ENCODE assay signal across 9 cellular contexts in the genomic region with DNA sequence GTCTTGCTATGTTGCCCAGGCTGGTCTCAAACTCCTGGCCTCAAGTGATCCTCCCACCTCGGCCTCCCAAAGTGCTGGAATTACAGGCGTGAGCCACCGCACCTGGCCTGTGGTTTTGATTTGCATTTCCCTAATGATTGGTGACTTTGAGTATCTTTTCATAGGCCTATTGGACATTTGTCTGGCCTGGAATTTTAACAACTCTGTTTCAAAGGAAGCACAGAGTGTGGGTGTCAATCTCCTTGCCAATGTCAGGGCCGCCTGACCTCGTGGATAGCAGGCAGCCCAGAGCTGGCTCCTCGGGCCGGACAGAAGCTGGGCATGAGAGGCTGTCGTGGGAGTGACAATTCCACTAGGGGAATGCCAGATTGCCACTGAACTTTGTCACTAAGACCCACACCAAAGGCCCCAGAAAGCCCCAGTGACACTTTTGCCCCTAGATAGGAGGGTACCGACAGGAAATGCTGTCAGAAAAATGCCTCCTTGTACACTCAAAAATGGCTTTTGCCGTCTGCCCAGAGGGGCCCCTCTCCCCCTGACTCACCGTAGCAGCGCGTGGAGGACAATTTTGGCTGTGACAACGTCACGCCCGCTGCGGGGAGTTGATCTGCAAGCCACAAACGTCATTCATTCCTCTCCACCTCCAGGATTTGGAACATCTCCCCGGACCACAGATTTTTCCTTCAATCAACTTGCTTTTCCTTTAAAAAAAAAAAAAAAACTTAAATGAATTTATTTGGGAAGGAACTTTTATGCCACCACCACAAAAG. TPM values are rescaled to one million over a fixed set of nuclear protein-coding genes. Genes with fewer than 3 reads are reported as not detected.
A peak's percentile ranks its signal among the peaks of the same experiment; 100 is the strongest.
DNase-seq lines count a peak whose midpoint lies in the region; ATAC-seq, FAIRE-seq and TF ChIP-seq lines count a peak whose summit lies in the region.
"Had no signal": no experiment of that assay in that cellular context is flagged by ENCODE, and none has a peak within 500 bp of the region (broad histone marks: within the 10 kb centered on the region; RNA-seq: fewer than 3 reads in every experiment).

No MANE protein-coding gene starts in this region.

- peak overlapping the region; percentile 95 for H3K27ac Mint-ChIP-seq in T-helper 2 cell treated with Interferon-gamma antibody and Interleukin-4, amounts not matched to agents 5 μg/mL and 100 μg/mL, for 36 hours
- peak overlapping the region; percentile 41 for H3K27ac Mint-ChIP-seq in astrocyte (ENCODE audit: unreplicated experiment)

- WGBS in tibial nerve, 2 donors = 24 to 27% methylated on average over 18 to 19 of the region's 19 CpGs

- no peak for TF ChIP-seq POLR2A in tibial nerve (IDR thresholded peaks at IDR 0.05)

- no peak for FAIRE-seq in astrocyte (lab: Jason Lieb, UNC)

- H3K9ac ChIP-seq in astrocyte (ENCODE audit: low read length) = no peak overlapping the region

- H3K27ac ChIP-seq in astrocyte (ENCODE audit: low read depth, low read length) (no peak overlapping the region), tibial nerve (peak overlapping the region; percentile 55 to 85 (median 78))
- H3K27ac ChIP-seq: epithelial cell of prostate had no signal

- H3K79me2 ChIP-seq in astrocyte (ENCODE audit: insufficient read depth, low read length) = no peaks in the 10 kb centered on the region

- H3K4me1 ChIP-seq in astrocyte (ENCODE audit: insufficient read depth, low read length) = peaks cover 9% of the 10 kb centered on the region
- peaks cover 12% of the 10 kb centered on the region for H3K4me1 ChIP-seq in neuron (ENCODE audit: insufficient read depth, low read length)
- peaks cover 0 to 24% (median 17%) of the 10 kb centered on the region in 4 donors for H3K4me1 ChIP-seq in tibial nerve

- peaks cover 3% of the 10 kb centered on the region for H3K9me3 Mint-ChIP-seq in T-helper 2 cell treated with Interferon-gamma antibody and Interleukin-4, amounts not matched to agents 5 μg/mL and 100 μg/mL, for 36 hours
- H3K9me3 Mint-ChIP-seq in astrocyte (ENCODE audit: unreplicated experiment) = peaks cover 2% of the 10 kb centered on the region

- H4K20me1 ChIP-seq in astrocyte (ENCODE audit: insufficient read depth, low read length) = no peaks in the 10 kb centered on the region

- peak in 1 of 2 donors; percentile 8 for TF ChIP-seq EP300 in tibial nerve (IDR thresholded peaks at IDR 0.05)

- DNase-seq in GM03348 (ENCODE audit: low spot score) = peak; percentile 47
- peak; percentile 94 for DNase-seq in T-helper 2 cell treated with Interferon-gamma antibody and Interleukin-4, amounts not matched to agents 5 μg/mL and 100 μg/mL, for 36 hours (ENCODE audit: low spot score)
- peak; percentile 70 for DNase-seq in astrocyte (ENCODE audit: low read depth)
- no peak for DNase-seq in tibial nerve (ENCODE audit: low spot score in 2 of 2)
- no peak for DNase-seq in NCI-H345 (lab: John Stamatoyannopoulos, UW)

- H3K4me3 ChIP-seq in astrocyte (ENCODE audit: insufficient read depth, low read depth, low read length) (no peak overlapping the region), neuron (ENCODE audit: low read length) (peak overlapping the region; percentile 15), tibial nerve (peak overlapping the region in 1 of 4 donors; percentile 4)

- H3K36me3 Mint-ChIP-seq in T-helper 2 cell treated with Interferon-gamma antibody and Interleukin-4, amounts not matched to agents 5 μg/mL and 100 μg/mL, for 36 hours (ENCODE audit: low read depth) = peaks cover 6% of the 10 kb centered on the region
- peaks cover 3% of the 10 kb centered on the region for H3K36me3 Mint-ChIP-seq in astrocyte (ENCODE audit: low read depth, unreplicated experiment)

- peak overlapping the region; percentile 59 for H3K4me2 ChIP-seq in astrocyte (ENCODE audit: low read length)

- TF ChIP-seq CTCF in astrocyte (IDR thresholded peaks at IDR 0.05; ENCODE audit: insufficient read depth, low read depth, low read length) (no peak), tibial nerve (IDR thresholded peaks at IDR 0.05) (no peak)

- peak overlapping the region; percentile 86 for H3K4me3 Mint-ChIP-seq in T-helper 2 cell treated with Interferon-gamma antibody and Interleukin-4, amounts not matched to agents 5 μg/mL and 100 μg/mL, for 36 hours
- no peak overlapping the region for H3K4me3 Mint-ChIP-seq in astrocyte (ENCODE audit: unreplicated experiment)

- ATAC-seq in HG03457 (IDR thresholded peaks at IDR 0.05; ENCODE audit: unreplicated experiment) = no peak
- ATAC-seq in HG03025 (IDR thresholded peaks at IDR 0.05; ENCODE audit: low FRiP score, unreplicated experiment) = no peak

- H3K27me3 Mint-ChIP-seq in T-helper 2 cell treated with Interferon-gamma antibody and Interleukin-4, amounts not matched to agents 5 μg/mL and 100 μg/mL, for 36 hours (ENCODE audit: low read depth) = no peaks in the 10 kb centered on the region
- no peaks in the 10 kb centered on the region for H3K27me3 Mint-ChIP-seq in astrocyte (ENCODE audit: low read depth, unreplicated experiment)

- H3K9me3 ChIP-seq in astrocyte (ENCODE audit: insufficient read depth, low read depth, low read length) = no peaks in the 10 kb centered on the region
- H3K9me3 ChIP-seq in neuron (ENCODE audit: low read length) = no peaks in the 10 kb centered on the region
- no peaks in the 10 kb centered on the region for H3K9me3 ChIP-seq in tibial nerve

- peak overlapping the region; percentile 54 for H2AFZ ChIP-seq in astrocyte (ENCODE audit: low read depth, low read length)
- H2AFZ ChIP-seq in neuron (ENCODE audit: low read depth, low read length) = peak overlapping the region; percentile 91

- peaks cover 57% of the 10 kb centered on the region for H3K4me1 Mint-ChIP-seq in T-helper 2 cell treated with Interferon-gamma antibody and Interleukin-4, amounts not matched to agents 5 μg/mL and 100 μg/mL, for 36 hours (ENCODE audit: low read depth)
- H3K4me1 Mint-ChIP-seq in astrocyte (ENCODE audit: low read depth, unreplicated experiment) = peaks cover 10% of the 10 kb centered on the region

- no peaks in the 10 kb centered on the region for H3K27me3 ChIP-seq in astrocyte (ENCODE audit: insufficient read depth, low read length)
- H3K27me3 ChIP-seq in neuron (ENCODE audit: insufficient read depth, low read length) = no peaks in the 10 kb centered on the region
- no peaks in the 10 kb centered on the region for H3K27me3 ChIP-seq in tibial nerve

- H3K36me3 ChIP-seq in astrocyte (ENCODE audit: insufficient read depth, low read length) (no peaks in the 10 kb centered on the region), neuron (ENCODE audit: insufficient read depth, low read length) (no peaks in the 10 kb centered on the region), tibial nerve (no peaks in the 10 kb centered on the region)

RNA-seq across cellular contexts. Expression of gene ADGRE5, which starts 11.7 kb away (rescaled TPM):
- total RNA-seq in astrocyte (8.2 and 9.2 TPM in 2 replicates), tibial nerve (10 to 100 TPM; 22.0 to 40.9 (median 27.7) TPM)

RNA-seq across cellular contexts. Expression of gene DDX39A, which starts 49.6 kb away (rescaled TPM):
- 44.2 and 54.9 TPM in 2 replicates for total RNA-seq in astrocyte
- total RNA-seq in tibial nerve = 100 to 1,000 TPM in 2 of 4 donors, 10 to 100 TPM in 2; 60.7 to 136 (median 92.6) TPM

Comparison
In these comparisons a context has a peak if more than half of its experiments do, and no peak if none do; other contexts are left out.
1. DNase-seq: peak in GM03348 (single experiment), T-helper 2 cell treated with Interferon-gamma antibody and Interleukin-4, amounts not matched to agents 5 μg/mL and 100 μg/mL, for 36 hours (single experiment) and astrocyte (single experiment); none in tibial nerve (0 of 2) and NCI-H345 (single experiment).